Comparison of ENCODE assay signal across 24 cellular contexts in the genomic region with DNA sequence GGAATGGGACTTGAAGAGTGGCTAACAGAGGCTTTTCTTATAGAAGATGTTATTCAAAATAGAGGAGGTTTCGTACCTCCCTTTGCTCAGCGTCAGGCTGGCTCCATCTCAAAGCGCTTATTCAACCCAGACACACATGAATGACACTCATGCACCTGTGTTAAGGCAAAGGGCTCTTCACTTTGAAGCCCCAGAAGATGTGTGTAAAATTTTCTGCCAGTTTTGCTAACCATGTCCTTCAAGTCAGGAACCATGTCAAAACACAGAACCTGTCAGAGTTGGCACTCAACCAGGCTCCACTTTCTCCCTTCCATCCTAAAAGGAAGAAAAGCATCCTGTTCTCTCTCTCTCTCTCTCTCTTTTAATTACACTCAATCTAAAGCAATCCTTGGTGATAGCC.
"Had no signal": no experiment of that assay in that cellular context is flagged by ENCODE, and none has a peak within 500 bp of the region (broad histone marks: within the 10 kb centered on the region; RNA-seq: fewer than 3 reads in every experiment).

No MANE protein-coding gene starts in this region.

- H3K4me1 Mint-ChIP-seq: activated naive CD8-positive, alpha-beta T cell treated with anti-CD3 and anti-CD28 coated beads for 36 hours; natural killer cell had no signal

- H3K27me3 ChIP-seq: esophagus squamous epithelium, gastrocnemius medialis, ovary, upper lobe of right lung had no signal

- H3K36me3 ChIP-seq: esophagus squamous epithelium, gastrocnemius medialis, neutrophil, ovary, prostate gland, spleen, thoracic aorta, upper lobe of right lung had no signal

- H3K27ac ChIP-seq: coronary artery, esophagus squamous epithelium, gastrocnemius medialis, neutrophil, ovary, prostate gland, spleen, thoracic aorta, upper lobe of right lung had no signal

- H3K9me3 ChIP-seq: esophagus squamous epithelium, gastrocnemius medialis, neutrophil, ovary, prostate gland, spleen, thoracic aorta, upper lobe of right lung had no signal

- DNase-seq: activated CD4-positive, alpha-beta T cell treated with anti-CD3 and anti-CD28 coated beads for 4 hours; activated CD4-positive, alpha-beta T cell treated with anti-CD3 and anti-CD28 coated beads, Interleukin-2, amount 50 U/mL, for 48 hours; activated CD4-positive, CD25-positive, alpha-beta regulatory T cell; activated naive CD4-positive, alpha-beta T cell treated with Interleukin-2 at 50 U/mL for 16 hours; activated naive CD8-positive, alpha-beta T cell treated with anti-CD3 and anti-CD28 coated beads for 36 hours; activated T-cell treated with anti-CD3 and anti-CD28 coated beads, Interleukin-2, amount 50 U/mL, for 48 hours; cerebellar nuclear complex; endodermal cell; esophagus squamous epithelium; gastrocnemius medialis; hypothalamus; left ventricle myocardium superior; mammary epithelial cell; midbrain; natural killer cell; ovary; spleen; stimulated activated CD4-positive, alpha-beta T cell treated with anti-CD3 and anti-CD28 coated beads, Interleukin-4, amount 100 ng/mL, for 24 hours; stimulated activated naive CD4-positive, alpha-beta T cell treated with Interleukin-2 at 50 U/mL for 16 hours; upper lobe of right lung had no signal

- H3K27ac Mint-ChIP-seq: activated naive CD8-positive, alpha-beta T cell treated with anti-CD3 and anti-CD28 coated beads for 36 hours; endodermal cell; natural killer cell had no signal

- H3K36me3 Mint-ChIP-seq: activated naive CD8-positive, alpha-beta T cell treated with anti-CD3 and anti-CD28 coated beads for 36 hours; natural killer cell had no signal

- H3K4me3 ChIP-seq: coronary artery, esophagus squamous epithelium, gastrocnemius medialis, ovary, prostate gland, spleen, thoracic aorta, upper lobe of right lung had no signal

- H3K4me1 ChIP-seq: esophagus squamous epithelium, gastrocnemius medialis, prostate gland, spleen, upper lobe of right lung had no signal

- ATAC-seq: gastrocnemius medialis, left ventricle myocardium superior, natural killer cell, upper lobe of right lung had no signal

- H3K9me3 Mint-ChIP-seq: activated naive CD8-positive, alpha-beta T cell treated with anti-CD3 and anti-CD28 coated beads for 36 hours; natural killer cell had no signal

- H3K4me3 Mint-ChIP-seq: activated naive CD8-positive, alpha-beta T cell treated with anti-CD3 and anti-CD28 coated beads for 36 hours; endodermal cell; natural killer cell had no signal
